ENCODE assay signal across 1 cellular context in genomic region chr1:221723018-221723917, GRCh38.
TF ChIP-seq lines count a peak whose summit lies in the region.

No MANE protein-coding gene starts in this region.

TF ChIP-seq in K562, 482 proteins besides CTCF, POLR2A, EP300 and RAD21 (continued from another document and continues in another):
- TF ChIP-seq KAT2B (IDR thresholded peaks at IDR 0.05; ENCODE audit: low read depth, low read length) (no peak), U2AF1 (optimal IDR thresholded peaks at IDR 0.05; ENCODE audit: low read depth, low read length) (no peak), SRF (CRISPR knock-in tag; IDR thresholded peaks at IDR 0.05) (no peak), ZNF830 (CRISPR knock-in tag; IDR thresholded peaks at IDR 0.05) (no peak), STAG1 (CRISPR knock-in tag; IDR thresholded peaks at IDR 0.05; ENCODE audit: borderline replicate concordance) (no peak), HMGN3 (IDR thresholded peaks at IDR 0.05; ENCODE audit: borderline replicate concordance, extremely low read depth, insufficient read length, low read depth, low read length) (no peak), ZNF740 (CRISPR knock-in tag; IDR thresholded peaks at IDR 0.05) (no peak), ZNF740 (tag; IDR thresholded peaks at IDR 0.05) (no peak), CHD1 (IDR thresholded peaks at IDR 0.05; ENCODE audit: low read length) (no peak), SAFB2 (IDR thresholded peaks at IDR 0.05; ENCODE audit: borderline replicate concordance, low read depth, low read length, severe bottlenecking) (no peak), SOX6 (IDR thresholded peaks at IDR 0.05) (peak; percentile 89), SMARCA4 (IDR thresholded peaks at IDR 0.05) (peak; percentile 75; the same call in 1 of the 2 replicates), FOXA1 (IDR thresholded peaks at IDR 0.05; ENCODE audit: borderline replicate concordance) (no peak), LEF1 (IDR thresholded peaks at IDR 0.05) (0 out of 2 replicates have a peak, but pooled peaks have one; percentile 38), ZNF445 (CRISPR knock-in tag; IDR thresholded peaks at IDR 0.05; ENCODE audit: low read depth) (no peak), PTBP1 (IDR thresholded peaks at IDR 0.05; ENCODE audit: low read depth, low read length) (no peak), ZNF212 (CRISPR knock-in tag; IDR thresholded peaks at IDR 0.05) (no peak), EZH2 (IDR thresholded peaks at IDR 0.05; ENCODE audit: borderline replicate concordance, low read depth, low read length) (no peak), TAF15 (IDR thresholded peaks at IDR 0.05; ENCODE audit: low read depth, low read length) (no peak), NCOA4 (IDR thresholded peaks at IDR 0.05; ENCODE audit: partially characterized antibody) (no peak), ZNF143 (CRISPR knock-in tag; IDR thresholded peaks at IDR 0.05) (no peak), PRMT5 (CRISPR knock-in tag; IDR thresholded peaks at IDR 0.05) (no peak), RHOXF2B (CRISPR knock-in tag; conservative IDR thresholded peaks at IDR 0.05) (no peak), TOE1 (IDR thresholded peaks at IDR 0.05; ENCODE audit: borderline replicate concordance) (no peak; the same call in 1 of the 2 replicates), TOE1 (CRISPR knock-in tag; IDR thresholded peaks at IDR 0.05; ENCODE audit: borderline replicate concordance, low read depth) (no peak), POLR2AphosphoS2 (IDR thresholded peaks at IDR 0.05; ENCODE audit: low read length) (no peak), HNRNPUL1 (IDR thresholded peaks at IDR 0.05; ENCODE audit: low read length) (no peak), DPF2 (IDR thresholded peaks at IDR 0.05) (peak; percentile 77), TEAD4 (IDR thresholded peaks at IDR 0.05; ENCODE audit: low read length) (peak; percentile 83), TEAD4 (CRISPR knock-in tag; IDR thresholded peaks at IDR 0.05; ENCODE audit: borderline replicate concordance) (no peak), NCOA2 (IDR thresholded peaks at IDR 0.05; ENCODE audit: partially characterized antibody in 2 of 2) (no peak), ZNF239 (CRISPR knock-in tag; IDR thresholded peaks at IDR 0.05) (peak; percentile 64), TRIM25 (IDR thresholded peaks at IDR 0.05; ENCODE audit: borderline replicate concordance) (no peak), SRSF3 (IDR thresholded peaks at IDR 0.05; ENCODE audit: insufficient read depth, low read length) (no peak), HMG20B (CRISPR knock-in tag; IDR thresholded peaks at IDR 0.05) (no peak), YY1 (IDR thresholded peaks at IDR 0.05; ENCODE audit: borderline replicate concordance in 1 of 3, control insufficient read depth in 1 of 3, extremely low read depth in 1 of 3, insufficient read depth in 3 of 3, insufficient read length in 1 of 3, insufficient replicate concordance in 2 of 3, low read depth in 1 of 3, low read length in 2 of 3) (peak in 1 of 3 experiments; percentile 60), RBM22 (IDR thresholded peaks at IDR 0.05; ENCODE audit: low read depth, low read length, poor library complexity, severe bottlenecking) (no peak), TBP (optimal IDR thresholded peaks at IDR 0.05; ENCODE audit: low read depth, low read length) (no peak), ZNF12 (CRISPR knock-in tag; IDR thresholded peaks at IDR 0.05) (no peak), TCFL5 (CRISPR knock-in tag; conservative IDR thresholded peaks at IDR 0.05) (no peak)
- TF ChIP-seq, protein P1, sequence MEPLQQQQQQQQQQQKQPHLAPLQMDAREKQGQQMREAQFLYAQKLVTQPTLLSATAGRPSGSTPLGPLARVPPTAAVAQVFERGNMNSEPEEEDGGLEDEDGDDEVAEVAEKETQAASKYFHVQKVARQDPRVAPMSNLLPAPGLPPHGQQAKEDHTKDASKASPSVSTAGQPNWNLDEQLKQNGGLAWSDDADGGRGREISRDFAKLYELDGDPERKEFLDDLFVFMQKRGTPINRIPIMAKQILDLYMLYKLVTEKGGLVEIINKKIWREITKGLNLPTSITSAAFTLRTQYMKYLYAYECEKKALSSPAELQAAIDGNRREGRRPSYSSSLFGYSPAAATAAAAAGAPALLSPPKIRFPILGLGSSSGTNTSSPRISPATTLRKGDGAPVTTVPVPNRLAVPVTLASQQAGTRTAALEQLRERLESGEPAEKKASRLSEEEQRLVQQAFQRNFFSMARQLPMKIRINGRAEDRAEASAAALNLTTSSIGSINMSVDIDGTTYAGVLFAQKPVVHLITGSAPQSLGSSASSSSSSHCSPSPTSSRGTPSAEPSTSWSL (CRISPR knock-in tag; IDR thresholded peaks at IDR 0.05; ENCODE audit: borderline replicate concordance): no peak
- TF ChIP-seq, protein P2, sequence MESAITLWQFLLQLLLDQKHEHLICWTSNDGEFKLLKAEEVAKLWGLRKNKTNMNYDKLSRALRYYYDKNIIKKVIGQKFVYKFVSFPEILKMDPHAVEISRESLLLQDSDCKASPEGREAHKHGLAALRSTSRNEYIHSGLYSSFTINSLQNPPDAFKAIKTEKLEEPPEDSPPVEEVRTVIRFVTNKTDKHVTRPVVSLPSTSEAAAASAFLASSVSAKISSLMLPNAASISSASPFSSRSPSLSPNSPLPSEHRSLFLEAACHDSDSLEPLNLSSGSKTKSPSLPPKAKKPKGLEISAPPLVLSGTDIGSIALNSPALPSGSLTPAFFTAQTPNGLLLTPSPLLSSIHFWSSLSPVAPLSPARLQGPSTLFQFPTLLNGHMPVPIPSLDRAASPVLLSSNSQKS (CRISPR knock-in tag; IDR thresholded peaks at IDR 0.05): 0 out of 2 replicates have a peak, but pooled peaks have one; percentile 49
- TF ChIP-seq, protein P3, sequence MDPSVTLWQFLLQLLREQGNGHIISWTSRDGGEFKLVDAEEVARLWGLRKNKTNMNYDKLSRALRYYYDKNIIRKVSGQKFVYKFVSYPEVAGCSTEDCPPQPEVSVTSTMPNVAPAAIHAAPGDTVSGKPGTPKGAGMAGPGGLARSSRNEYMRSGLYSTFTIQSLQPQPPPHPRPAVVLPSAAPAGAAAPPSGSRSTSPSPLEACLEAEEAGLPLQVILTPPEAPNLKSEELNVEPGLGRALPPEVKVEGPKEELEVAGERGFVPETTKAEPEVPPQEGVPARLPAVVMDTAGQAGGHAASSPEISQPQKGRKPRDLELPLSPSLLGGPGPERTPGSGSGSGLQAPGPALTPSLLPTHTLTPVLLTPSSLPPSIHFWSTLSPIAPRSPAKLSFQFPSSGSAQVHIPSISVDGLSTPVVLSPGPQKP (CRISPR knock-in tag; IDR thresholded peaks at IDR 0.05): no peak
- TF ChIP-seq, protein P4, sequence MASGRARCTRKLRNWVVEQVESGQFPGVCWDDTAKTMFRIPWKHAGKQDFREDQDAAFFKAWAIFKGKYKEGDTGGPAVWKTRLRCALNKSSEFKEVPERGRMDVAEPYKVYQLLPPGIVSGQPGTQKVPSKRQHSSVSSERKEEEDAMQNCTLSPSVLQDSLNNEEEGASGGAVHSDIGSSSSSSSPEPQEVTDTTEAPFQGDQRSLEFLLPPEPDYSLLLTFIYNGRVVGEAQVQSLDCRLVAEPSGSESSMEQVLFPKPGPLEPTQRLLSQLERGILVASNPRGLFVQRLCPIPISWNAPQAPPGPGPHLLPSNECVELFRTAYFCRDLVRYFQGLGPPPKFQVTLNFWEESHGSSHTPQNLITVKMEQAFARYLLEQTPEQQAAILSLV (tag; IDR thresholded peaks at IDR 0.05): peak; percentile 37; the same call in 1 of the 2 replicates
- TF ChIP-seq, protein P5, sequence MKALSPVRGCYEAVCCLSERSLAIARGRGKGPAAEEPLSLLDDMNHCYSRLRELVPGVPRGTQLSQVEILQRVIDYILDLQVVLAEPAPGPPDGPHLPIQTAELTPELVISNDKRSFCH (CRISPR knock-in tag; IDR thresholded peaks at IDR 0.05): no peak
- TF ChIP-seq, protein P5 (tag; IDR thresholded peaks at IDR 0.05): no peak
- TF ChIP-seq, protein P6, sequence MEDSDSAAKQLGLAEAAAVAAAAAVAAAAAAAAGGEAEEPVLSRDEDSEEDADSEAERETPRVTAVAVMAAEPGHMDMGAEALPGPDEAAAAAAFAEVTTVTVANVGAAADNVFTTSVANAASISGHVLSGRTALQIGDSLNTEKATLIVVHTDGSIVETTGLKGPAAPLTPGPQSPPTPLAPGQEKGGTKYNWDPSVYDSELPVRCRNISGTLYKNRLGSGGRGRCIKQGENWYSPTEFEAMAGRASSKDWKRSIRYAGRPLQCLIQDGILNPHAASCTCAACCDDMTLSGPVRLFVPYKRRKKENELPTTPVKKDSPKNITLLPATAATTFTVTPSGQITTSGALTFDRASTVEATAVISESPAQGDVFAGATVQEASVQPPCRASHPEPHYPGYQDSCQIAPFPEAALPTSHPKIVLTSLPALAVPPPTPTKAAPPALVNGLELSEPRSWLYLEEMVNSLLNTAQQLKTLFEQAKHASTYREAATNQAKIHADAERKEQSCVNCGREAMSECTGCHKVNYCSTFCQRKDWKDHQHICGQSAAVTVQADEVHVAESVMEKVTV (CRISPR knock-in tag; IDR thresholded peaks at IDR 0.05): no peak
- TF ChIP-seq, protein P7, sequence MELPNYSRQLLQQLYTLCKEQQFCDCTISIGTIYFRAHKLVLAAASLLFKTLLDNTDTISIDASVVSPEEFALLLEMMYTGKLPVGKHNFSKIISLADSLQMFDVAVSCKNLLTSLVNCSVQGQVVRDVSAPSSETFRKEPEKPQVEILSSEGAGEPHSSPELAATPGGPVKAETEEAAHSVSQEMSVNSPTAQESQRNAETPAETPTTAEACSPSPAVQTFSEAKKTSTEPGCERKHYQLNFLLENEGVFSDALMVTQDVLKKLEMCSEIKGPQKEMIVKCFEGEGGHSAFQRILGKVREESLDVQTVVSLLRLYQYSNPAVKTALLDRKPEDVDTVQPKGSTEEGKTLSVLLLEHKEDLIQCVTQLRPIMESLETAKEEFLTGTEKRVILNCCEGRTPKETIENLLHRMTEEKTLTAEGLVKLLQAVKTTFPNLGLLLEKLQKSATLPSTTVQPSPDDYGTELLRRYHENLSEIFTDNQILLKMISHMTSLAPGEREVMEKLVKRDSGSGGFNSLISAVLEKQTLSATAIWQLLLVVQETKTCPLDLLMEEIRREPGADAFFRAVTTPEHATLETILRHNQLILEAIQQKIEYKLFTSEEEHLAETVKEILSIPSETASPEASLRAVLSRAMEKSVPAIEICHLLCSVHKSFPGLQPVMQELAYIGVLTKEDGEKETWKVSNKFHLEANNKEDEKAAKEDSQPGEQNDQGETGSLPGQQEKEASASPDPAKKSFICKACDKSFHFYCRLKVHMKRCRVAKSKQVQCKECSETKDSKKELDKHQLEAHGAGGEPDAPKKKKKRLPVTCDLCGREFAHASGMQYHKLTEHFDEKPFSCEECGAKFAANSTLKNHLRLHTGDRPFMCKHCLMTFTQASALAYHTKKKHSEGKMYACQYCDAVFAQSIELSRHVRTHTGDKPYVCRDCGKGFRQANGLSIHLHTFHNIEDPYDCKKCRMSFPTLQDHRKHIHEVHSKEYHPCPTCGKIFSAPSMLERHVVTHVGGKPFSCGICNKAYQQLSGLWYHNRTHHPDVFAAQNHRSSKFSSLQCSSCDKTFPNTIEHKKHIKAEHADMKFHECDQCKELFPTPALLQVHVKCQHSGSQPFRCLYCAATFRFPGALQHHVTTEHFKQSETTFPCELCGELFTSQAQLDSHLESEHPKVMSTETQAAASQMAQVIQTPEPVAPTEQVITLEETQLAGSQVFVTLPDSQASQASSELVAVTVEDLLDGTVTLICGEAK (IDR thresholded peaks at IDR 0.05): no peak
- TF ChIP-seq, protein P7 (CRISPR knock-in tag; IDR thresholded peaks at IDR 0.05): no peak
